ENCODE assay signal across 8 cellular contexts in genomic region chr5:92687793-92688467, GRCh38.
DNase-seq lines count a peak whose midpoint lies in the region; ATAC-seq, FAIRE-seq and TF ChIP-seq lines count a peak whose summit lies in the region.

No MANE protein-coding gene starts in this region.

- H3K9me3 ChIP-seq in kidney (ENCODE audit: control insufficient read depth in 1 of 2, low read length in 2 of 2), result no peaks in the 10 kb centered on the region

- peaks cover 2 to 42% (median 19%) of the 10 kb centered on the region in 6 donors for H3K9me3 Mint-ChIP-seq in immature natural killer cell

- H3K9ac ChIP-seq in kidney (ENCODE audit: low read length in 2 of 2), result no peak overlapping the region

- H3K27ac Mint-ChIP-seq in immature natural killer cell, result no peak overlapping the region

- H3K4me3 ChIP-seq in HFF-Myc (replicated peaks; ENCODE audit: low read depth, low read length), result no peak overlapping the region
- H3K4me3 ChIP-seq in kidney (ENCODE audit: low read length in 2 of 2), result peak overlapping the region; percentile 7 to 29

- no peaks in the 10 kb centered on the region for H3K4me1 Mint-ChIP-seq in immature natural killer cell

- H3K36me3 Mint-ChIP-seq in immature natural killer cell, result no peaks in the 10 kb centered on the region

- TF ChIP-seq CTCF in HFF-Myc (IDR thresholded peaks at IDR 0.05; ENCODE audit: low read depth, low read length, missing control alignments) (peak; percentile 43), kidney (IDR thresholded peaks at IDR 0.05; ENCODE audit: borderline replicate concordance, extremely low read depth, insufficient read depth) (peak; percentile 15)

- no peak overlapping the region for H3K4me3 Mint-ChIP-seq in immature natural killer cell

- peak; percentile 10 for DNase-seq in A172 (ENCODE audit: low spot score)
- DNase-seq in HFF-Myc (ENCODE audit: extremely low read depth, low read depth), result peak; percentile 31
- peak; percentile 83 for DNase-seq in amniotic epithelial cell (ENCODE audit: low read depth)
- DNase-seq in kidney, result no peak
- DNase-seq in activated T-cell treated with anti-CD3 and anti-CD28 coated beads, Interleukin-2, amount 50 U/mL, for 48 hours, result no peak
- DNase-seq in immature natural killer cell, result no peak
- DNase-seq in T1000 (lab: John Stamatoyannopoulos, UW), result no peak

- intact Hi-C loops in kidney (cut with DNase I), result no loop called here

- no peaks in the 10 kb centered on the region for H3K4me1 ChIP-seq in kidney (ENCODE audit: control insufficient read depth in 1 of 2, insufficient read depth in 1 of 2, low read depth in 1 of 2, low read length in 2 of 2)

- H3K36me3 ChIP-seq in kidney (ENCODE audit: control insufficient read depth in 1 of 2, insufficient read depth in 2 of 2, low read length in 2 of 2), result no peaks in the 10 kb centered on the region

- no peak overlapping the region for H3K27ac ChIP-seq in kidney (ENCODE audit: low read depth in 2 of 2, low read length in 2 of 2)

- FAIRE-seq in kidney (lab: Jason Lieb, UNC), result no peak

- H3K27me3 Mint-ChIP-seq in immature natural killer cell (ENCODE audit: low read depth in 3 of 3), result peaks cover 0 to 2% (median 0%) of the 10 kb centered on the region in 3 donors

- ATAC-seq in HG03432 (IDR thresholded peaks at IDR 0.05; ENCODE audit: unreplicated experiment), result no peak

Comparison
In these comparisons a context has a peak if more than half of its experiments do, and no peak if none do; other contexts are left out.
1. DNase-seq: peak in A172 (single experiment), HFF-Myc (single experiment) and amniotic epithelial cell (single experiment); none in kidney (single experiment), activated T-cell treated with anti-CD3 and anti-CD28 coated beads, Interleukin-2, amount 50 U/mL, for 48 hours (0 of 2), immature natural killer cell (0 of 3) and T1000 (single experiment).